12 cellular contexts compared by ENCODE assay signal in genomic region chr5:10579537-10580521, GRCh38. TPM values are rescaled to one million over a fixed set of nuclear protein-coding genes. Genes with fewer than 3 reads are reported as not detected.
DNase-seq lines count a peak whose midpoint lies in the region; ATAC-seq, FAIRE-seq and TF ChIP-seq lines count a peak whose summit lies in the region.
"Had no signal": no experiment of that assay in that cellular context is flagged by ENCODE, and none has a peak within 500 bp of the region (broad histone marks: within the 10 kb centered on the region; RNA-seq: fewer than 3 reads in every experiment).

No MANE protein-coding gene starts in this region.

- WGBS in GM12878 (ENCODE audit: insufficient coverage, insufficient replicate concordance, low lambda C conversion rate, missing lambda C conversion rate), result 46% methylated on average over 7 of the region's 8 CpGs

- H3K36me3 Mint-ChIP-seq in WTC11, result no peaks in the 10 kb centered on the region

- no peaks in the 10 kb centered on the region for H3K27me3 Mint-ChIP-seq in WTC11 (ENCODE audit: low read depth)

- TF ChIP-seq CTCF in GM12878 (IDR thresholded peaks at IDR 0.05 in 2 of 3, conservative IDR thresholded peaks at IDR 0.05 in 1 of 3; ENCODE audit: control insufficient read depth in 2 of 3, extremely low read depth in 1 of 3, insufficient read depth in 1 of 3, low read depth in 3 of 3, low read length in 3 of 3), result no peak
- TF ChIP-seq CTCF in WTC11 (IDR thresholded peaks at IDR 0.05), result no peak

- peak overlapping the region; percentile 58; the same call in 1 of the 2 replicates for H3K4me3 ChIP-seq in GM12878
- H3K4me3 ChIP-seq: skin epidermis had no signal

- H3K27ac Mint-ChIP-seq in WTC11, result no peak overlapping the region

- POLR2A ChIA-PET in GM12878 (lab: Charles Lee) (interaction anchor here (0.6 to 5.3 kb wide), 8 partner anchors 9 to 90 kb away, joined by 3 to 53 read pairs (median 4); no protein-coding TSS in a partner anchor), WTC11 (lab: Charles Lee) (no interaction called here)

- intact Hi-C loops in GM12878 (cut with micrococcal nuclease; ENCODE audit: unreplicated experiment), result loop anchor here (2.0 to 10.0 kb wide), 2 partner anchors 15 to 225 kb away; partner anchors contain the start of genes ANKRD33B and MARCHF6

- peaks cover 3% of the 10 kb centered on the region; the same call in 1 of the 2 replicates for H4K20me1 ChIP-seq in GM12878 (ENCODE audit: control insufficient read depth, insufficient read depth)

- peaks cover 95% of the 10 kb centered on the region for H3K79me2 ChIP-seq in GM12878 (ENCODE audit: control insufficient read depth, insufficient read depth, low read length)

- in situ Hi-C loops in GM12878 (cut with MboI), result no loop called here

- H2AFZ ChIP-seq in GM12878 (ENCODE audit: control insufficient read depth, low read depth, low read length), result no peak overlapping the region

- no peak overlapping the region for H3K4me3 Mint-ChIP-seq in WTC11

- peak; percentile 13 for FAIRE-seq in GM12878 (lab: Jason Lieb, UNC)

- H3K4me2 ChIP-seq in GM12878 (ENCODE audit: control insufficient read depth, insufficient read depth), result peak overlapping the region; percentile 80

- no peak for TF ChIP-seq POLR2A in GM12878 (IDR thresholded peaks at IDR 0.05; ENCODE audit: low read depth, low read length)

- TF ChIP-seq EP300 in GM12878 (IDR thresholded peaks at IDR 0.05; ENCODE audit: borderline replicate concordance in 1 of 2, control insufficient read depth in 1 of 2, low read depth in 2 of 2, low read length in 2 of 2), result no peak

- ATAC-seq in GM18498 (IDR thresholded peaks at IDR 0.05; ENCODE audit: unreplicated experiment) (peak; percentile 34), GM19438 (IDR thresholded peaks at IDR 0.05; ENCODE audit: low read depth, unreplicated experiment) (peak; percentile 22), HG03280 (IDR thresholded peaks at IDR 0.05; ENCODE audit: unreplicated experiment) (peak; percentile 40), GM12878 (peak; percentile 44), HG02970 (IDR thresholded peaks at IDR 0.05; ENCODE audit: low FRiP score, unreplicated experiment) (no peak), WTC11 (no peak)

- TF ChIP-seq RAD21 in GM12878 (IDR thresholded peaks at IDR 0.05; ENCODE audit: insufficient read depth, low read depth, low read length), result no peak

- SMC1A ChIA-PET in GM12878 (lab: Charles Lee; ENCODE audit: uncharacterized antibody, unreplicated experiment), result interaction anchor here (0.8 to 5.9 kb wide), 9 partner anchors 10 to 85 kb away, joined by 3 to 73 read pairs (median 4); no protein-coding TSS in a partner anchor

- CTCF ChIA-PET in GM12878 (lab: Yijun Ruan, JAX) (interaction anchor here (0.6 to 1.9 kb wide), 4 partner anchors 11 to 48 kb away, joined by 3 to 5 read pairs (median 4); no protein-coding TSS in a partner anchor), WTC11 (lab: Charles Lee) (no interaction called here)

- H3K4me1 Mint-ChIP-seq in WTC11, result peaks cover 18% of the 10 kb centered on the region

- H3K9me3 Mint-ChIP-seq in WTC11, result no peaks in the 10 kb centered on the region

- H3K9ac ChIP-seq in GM12878 (ENCODE audit: control insufficient read depth, insufficient read depth, low read length), result no peak overlapping the region

- BruUV-seq in GM12878 (replicated peaks; lab: Mats Ljungman, UMichigan), result TSS peak; percentile 6

- peaks cover 79% of the 10 kb centered on the region for H3K4me1 ChIP-seq in GM12878 (ENCODE audit: control insufficient read depth, insufficient read depth, low read length)

- H3K9me3 ChIP-seq in GM12878 (replicated peaks; ENCODE audit: control insufficient read depth, insufficient read depth, low read length), result no peaks in the 10 kb centered on the region

- peak overlapping the region; percentile 69 for H3K27ac ChIP-seq in GM12878 (ENCODE audit: control insufficient read depth, insufficient read depth)
- H3K27ac ChIP-seq: RWPE1 had no signal

- H3K27me3 ChIP-seq in GM12878 (replicated peaks in 1 of 2; ENCODE audit: control insufficient read depth in 2 of 2, insufficient read depth in 2 of 2, low read length in 1 of 2), result no peaks in the 10 kb centered on the region

- DNase-seq in GM12878 (ENCODE audit: low read depth, low spot score), result no peak
- no peak for DNase-seq in NCI-H748 treated with DMSO at 0.1 percent for 48 hours (lab: John Stamatoyannopoulos, UW)
- no peak for DNase-seq in NCI-H1105 treated with DMSO at 0.1 percent for 48 hours (lab: John Stamatoyannopoulos, UW)
- DNase-seq in WTC11 (ENCODE audit: low spot score), result no peak
- DNase-seq: activated CD4-positive, alpha-beta T cell treated with anti-CD3 and anti-CD28 coated beads, Interleukin-2, amount 50 U/mL, for 1 hour; DMS153 had no signal

- RAD21 ChIA-PET in GM12878 (lab: Charles Lee; ENCODE audit: unreplicated experiment), result interaction anchor here (1.0 to 6.1 kb wide), 6 partner anchors 13 to 47 kb away, joined by 3 to 54 read pairs (median 8); partner anchors contain the start of gene ANKRD33B

- H3K36me3 ChIP-seq in GM12878 (ENCODE audit: control insufficient read depth in 2 of 2, insufficient read depth in 2 of 2, low read length in 1 of 2), result peaks cover 9% of the 10 kb centered on the region in 2 experiments; a peak in 3 of 4 replicates

TF ChIP-seq in GM12878, 131 proteins besides CTCF, POLR2A, EP300 and RAD21 (continues in another document):
- TF ChIP-seq, protein P1, sequence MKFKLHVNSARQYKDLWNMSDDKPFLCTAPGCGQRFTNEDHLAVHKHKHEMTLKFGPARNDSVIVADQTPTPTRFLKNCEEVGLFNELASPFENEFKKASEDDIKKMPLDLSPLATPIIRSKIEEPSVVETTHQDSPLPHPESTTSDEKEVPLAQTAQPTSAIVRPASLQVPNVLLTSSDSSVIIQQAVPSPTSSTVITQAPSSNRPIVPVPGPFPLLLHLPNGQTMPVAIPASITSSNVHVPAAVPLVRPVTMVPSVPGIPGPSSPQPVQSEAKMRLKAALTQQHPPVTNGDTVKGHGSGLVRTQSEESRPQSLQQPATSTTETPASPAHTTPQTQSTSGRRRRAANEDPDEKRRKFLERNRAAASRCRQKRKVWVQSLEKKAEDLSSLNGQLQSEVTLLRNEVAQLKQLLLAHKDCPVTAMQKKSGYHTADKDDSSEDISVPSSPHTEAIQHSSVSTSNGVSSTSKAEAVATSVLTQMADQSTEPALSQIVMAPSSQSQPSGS (IDR thresholded peaks at IDR 0.05; ENCODE audit: low read length), result peak; percentile 45; the same call in 1 of the 2 replicates
- TF ChIP-seq CBX3 (IDR thresholded peaks at IDR 0.05; ENCODE audit: borderline replicate concordance, low read depth), result no peak
- TF ChIP-seq NR2C1 (IDR thresholded peaks at IDR 0.05), result peak; percentile 45
- TF ChIP-seq CEBPB (IDR thresholded peaks at IDR 0.05; ENCODE audit: borderline replicate concordance in 1 of 2, low read depth in 2 of 2, low read length in 2 of 2), result 0 out of 4 replicates have a peak, but pooled peaks of 1 of the 2 experiments have one; percentile 4
- TF ChIP-seq BMI1 (IDR thresholded peaks at IDR 0.05; ENCODE audit: borderline replicate concordance), result no peak
- TF ChIP-seq SP1 (IDR thresholded peaks at IDR 0.05; ENCODE audit: low read depth, low read length), result no peak
- no peak for TF ChIP-seq ZNF207 (IDR thresholded peaks at IDR 0.05; ENCODE audit: borderline replicate concordance)

TF ChIP-seq in WTC11, 78 proteins besides CTCF, POLR2A, EP300 and RAD21 (continues in another document):
- TF ChIP-seq, protein P2, sequence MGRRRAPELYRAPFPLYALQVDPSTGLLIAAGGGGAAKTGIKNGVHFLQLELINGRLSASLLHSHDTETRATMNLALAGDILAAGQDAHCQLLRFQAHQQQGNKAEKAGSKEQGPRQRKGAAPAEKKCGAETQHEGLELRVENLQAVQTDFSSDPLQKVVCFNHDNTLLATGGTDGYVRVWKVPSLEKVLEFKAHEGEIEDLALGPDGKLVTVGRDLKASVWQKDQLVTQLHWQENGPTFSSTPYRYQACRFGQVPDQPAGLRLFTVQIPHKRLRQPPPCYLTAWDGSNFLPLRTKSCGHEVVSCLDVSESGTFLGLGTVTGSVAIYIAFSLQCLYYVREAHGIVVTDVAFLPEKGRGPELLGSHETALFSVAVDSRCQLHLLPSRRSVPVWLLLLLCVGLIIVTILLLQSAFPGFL (CRISPR knock-in tag; IDR thresholded peaks at IDR 0.05; ENCODE audit: borderline replicate concordance), result no peak
- TF ChIP-seq ZNF121 (CRISPR knock-in tag; IDR thresholded peaks at IDR 0.05), result no peak
- no peak for TF ChIP-seq HMGXB4 (CRISPR knock-in tag; IDR thresholded peaks at IDR 0.05)

RNA-seq across cellular contexts. Expression of gene ANKRD33B, which starts 16.0 kb away (rescaled TPM):
- total RNA-seq in GM12878 (2013; cell fraction: nucleolus; rRNA removed), result 51.1 and 53.7 TPM in 2 replicates
- total RNA-seq in GM12878 (2014; rRNA removed) (17.0 and 18.6 TPM in 2 replicates), GM12878 (2014; rRNA removed; fragmentation: Illumina TruSeq; extraction: Trizol) (20.3 and 20.4 TPM in 2 replicates), GM12878 (2021) (58.4 and 61.6 TPM in 2 replicates), WTC11 (2021) (5.4 to 9.2 TPM (median 5.9 TPM) in 3 replicates)
- 12.2 TPM for polyA plus RNA-seq in GM12878 (2011; ENCODE audit: low read depth)
- polyA plus RNA-seq in GM12878 (2011; rRNA removed) (11.0 and 12.7 TPM in 2 replicates), GM12878 (2014; fragmentation: Illumina TruSeq; extraction: Trizol) (22.7 and 27.0 TPM in 2 replicates), GM12878 (2014; fragmentation: Nextera tagmentation; extraction: Ambion mirVana) (1 to 10 TPM; 5.9 to 6.1 TPM), GM12878 (2014; rRNA removed) (19.6 and 20.7 TPM in 2 replicates), GM12878 (2016; fragmentation: Nextera tagmentation; extraction: Ambion mirVana) (1 to 10 TPM; 4.9 to 9.5 TPM)
- 16.9 and 17.7 TPM in 2 replicates for polyA plus RNA-seq in GM12878 (2011; cell fraction: cytosol; rRNA removed)
- polyA plus RNA-seq in GM12878 (2011; cell fraction: nucleus; rRNA removed), result 24.0 and 29.2 TPM in 2 replicates
- polyA plus RNA-seq in GM12878 (2012), result 19.6 TPM in 2 replicates
- 42.2 and 53.6 TPM in 2 replicates for polyA minus RNA-seq in GM12878 (2011; rRNA and poly(A)+ RNA removed)
- 28.3 and 29.6 TPM in 2 replicates for polyA minus RNA-seq in GM12878 (2011; cell fraction: cytosol; rRNA and poly(A)+ RNA removed)
- 13.7 and 27.7 TPM in 2 replicates for polyA minus RNA-seq in GM12878 (2011; cell fraction: nucleus; rRNA and poly(A)+ RNA removed)

Comparison
In these comparisons a context has a peak if more than half of its experiments do, and no peak if none do; other contexts are left out.
1. ATAC-seq: peak in GM18498 (single experiment), GM19438 (single experiment), HG03280 (single experiment) and GM12878 (single experiment); none in HG02970 (single experiment) and WTC11 (single experiment).